ENCODE assay signal across 10 cellular contexts in the genomic region with DNA sequence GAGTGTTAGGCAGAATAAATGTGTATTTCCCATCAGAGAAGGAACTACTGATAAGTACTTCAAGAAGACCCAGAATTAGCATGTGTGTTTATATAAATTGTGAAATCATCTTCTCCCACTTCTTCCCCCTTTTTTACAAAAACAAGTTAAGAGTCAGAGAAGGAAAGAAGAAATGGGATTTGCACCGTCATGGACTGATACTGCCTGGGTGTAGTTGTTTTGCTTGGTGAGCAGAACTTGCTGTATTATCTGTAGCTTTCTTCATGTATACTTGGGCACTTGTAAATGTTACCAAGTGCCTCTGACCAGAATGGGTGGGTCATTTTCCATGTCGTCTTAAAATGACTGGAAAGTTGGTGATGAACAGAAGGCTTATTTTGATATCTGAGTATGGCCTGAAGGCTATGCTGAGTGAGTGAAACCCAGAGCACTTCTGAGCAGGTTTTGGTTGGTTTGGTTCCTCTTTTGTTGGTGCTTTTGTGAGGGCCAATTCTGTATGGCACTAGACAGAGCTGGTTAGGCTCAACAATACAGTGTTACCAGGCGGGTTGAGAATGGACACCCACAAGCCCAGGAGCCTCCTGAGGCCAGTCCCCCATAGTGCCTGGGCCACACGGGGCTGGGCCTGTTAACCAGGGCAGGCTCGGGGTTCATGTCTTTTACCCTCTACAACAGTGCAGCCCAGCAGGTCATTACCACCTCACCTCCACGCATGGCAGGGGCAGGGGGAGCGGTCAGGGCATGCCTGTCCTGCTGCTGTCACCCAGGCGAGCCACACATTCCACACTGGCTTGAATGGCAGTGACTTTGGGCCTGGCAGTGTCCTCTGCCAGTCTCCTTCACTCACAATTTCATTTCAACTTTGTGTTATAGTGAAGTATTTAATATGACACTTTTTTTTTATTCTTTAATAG.
DNase-seq lines count a peak whose midpoint lies in the region; ATAC-seq, FAIRE-seq and TF ChIP-seq lines count a peak whose summit lies in the region.
"Had no signal": no experiment of that assay in that cellular context is flagged by ENCODE, and none has a peak within 500 bp of the region (broad histone marks: within the 10 kb centered on the region; RNA-seq: fewer than 3 reads in every experiment).

No MANE protein-coding gene starts in this region.

- H3K9ac ChIP-seq in mammary epithelial cell (ENCODE audit: insufficient read depth, low read length): no peak overlapping the region
- H3K9ac ChIP-seq in kidney (ENCODE audit: low read length in 2 of 2): no peak overlapping the region

- H3K36me3 ChIP-seq in mammary epithelial cell (ENCODE audit: insufficient read depth, low read length) (no peaks in the 10 kb centered on the region), kidney (ENCODE audit: control insufficient read depth in 1 of 2, insufficient read depth in 2 of 2, low read length in 2 of 2) (no peaks in the 10 kb centered on the region)

- POLR2A ChIA-PET in MCF 10A (lab: Yijun Ruan, JAX): interaction anchor here (1.3 kb wide), 1 partner anchor 41 kb away, joined by 4 read pairs; no protein-coding TSS in a partner anchor

- H3K9me3 ChIP-seq in mammary epithelial cell (replicated peaks; ENCODE audit: insufficient read depth, low read length): no peaks in the 10 kb centered on the region
- H3K9me3 ChIP-seq in kidney (ENCODE audit: control insufficient read depth in 1 of 2, low read length in 2 of 2): no peaks in the 10 kb centered on the region

- H3K79me2 ChIP-seq in mammary epithelial cell (ENCODE audit: insufficient read depth, low read length): peaks cover 88% of the 10 kb centered on the region

- WGBS in mammary epithelial cell (ENCODE audit: low coverage, missing lambda C conversion rate): 96% methylated on average over 5 of the region's 8 CpGs
- WGBS in adipose tissue, 3 donors: 69 to 81% (median 71%) methylated on average over 8 of the region's 8 CpGs

- in situ Hi-C loops in mammary epithelial cell (cut with MboI; ENCODE audit: low sequenced_read_pairs in 2 of 2): no loop called here

- H3K4me2 ChIP-seq in mammary epithelial cell (ENCODE audit: insufficient read depth, low read depth, low read length): no peak overlapping the region

- peak; percentile 99 for ATAC-seq in HG03175 (IDR thresholded peaks at IDR 0.05; ENCODE audit: unreplicated experiment)
- ATAC-seq in natural killer cell: peak in 1 of 3 donors; percentile 32

- H3K4me3 ChIP-seq in mammary epithelial cell (replicated peaks in 1 of 3; ENCODE audit: insufficient read depth in 1 of 3, low read depth in 2 of 3, low read length in 3 of 3): no peak overlapping the region
- H3K4me3 ChIP-seq in kidney (ENCODE audit: low read length in 2 of 2): no peak overlapping the region

- DNase-seq in MCF 10A (ENCODE audit: unreplicated experiment) (no peak), mammary epithelial cell (no peak), natural killer cell (no peak), kidney (no peak), H4 (ENCODE audit: low spot score) (no peak), NCI-H187 treated with DMSO at 0.1 percent for 48 hours (lab: John Stamatoyannopoulos, UW) (no peak)

- H3K4me1 Mint-ChIP-seq in MCF 10A (ENCODE audit: insufficient read depth, unreplicated experiment) (peaks cover 55% of the 10 kb centered on the region), natural killer cell (peaks cover 60 to 82% of the 10 kb centered on the region in 2 donors)

- intact Hi-C loops in MCF 10A (cut with micrococcal nuclease) (loop anchor here (10.0 kb wide), 1 partner anchor 93 kb away; no protein-coding TSS in a partner anchor), mammary epithelial cell (cut with micrococcal nuclease) (no loop called here), natural killer cell (cut with micrococcal nuclease) (no loop called here), kidney (cut with DNase I) (no loop called here)

- H3K36me3 Mint-ChIP-seq in MCF 10A (ENCODE audit: insufficient read depth, unreplicated experiment) (peaks cover 4% of the 10 kb centered on the region), natural killer cell (no peaks in the 10 kb centered on the region)

- FAIRE-seq in kidney (lab: Jason Lieb, UNC): no peak
- FAIRE-seq: TTC549 had no signal

- no peak for TF ChIP-seq CTCF in MCF 10A (IDR thresholded peaks at IDR 0.05; ENCODE audit: unreplicated experiment)
- TF ChIP-seq CTCF in mammary epithelial cell (conservative IDR thresholded peaks at IDR 0.05 in 1 of 2, IDR thresholded peaks at IDR 0.05 in 1 of 2; ENCODE audit: extremely low read depth in 1 of 2, insufficient read depth in 1 of 2, low read depth in 1 of 2, low read length in 2 of 2): no peak
- no peak for TF ChIP-seq CTCF in natural killer cell (IDR thresholded peaks at IDR 0.05)
- no peak for TF ChIP-seq CTCF in kidney (IDR thresholded peaks at IDR 0.05; ENCODE audit: borderline replicate concordance, extremely low read depth, insufficient read depth)

- H2AFZ ChIP-seq in mammary epithelial cell (ENCODE audit: low read depth, low read length): no peak overlapping the region

- CTCF ChIA-PET in MCF 10A (lab: Yijun Ruan, JAX): interaction anchor here (1.2 kb wide), 1 partner anchor 29 kb away, joined by 3 read pairs; no protein-coding TSS in a partner anchor
- CTCF ChIA-PET in mammary epithelial cell (lab: Charles Lee; ENCODE audit: low non-redundant PET): no interaction called here

- H3K4me1 ChIP-seq in mammary epithelial cell (ENCODE audit: insufficient read depth, low read length) (peaks cover 53% of the 10 kb centered on the region), kidney (ENCODE audit: control insufficient read depth in 1 of 2, insufficient read depth in 1 of 2, low read depth in 1 of 2, low read length in 2 of 2) (peaks cover 40 to 48% of the 10 kb centered on the region in 2 donors)

- H3K27ac Mint-ChIP-seq in MCF 10A (ENCODE audit: low read depth, unreplicated experiment): peak overlapping the region; percentile 63
- H3K27ac Mint-ChIP-seq in natural killer cell: peak overlapping the region; percentile 92 to 97

- H3K27ac ChIP-seq in mammary epithelial cell (ENCODE audit: insufficient read depth, low read depth, low read length) (no peak overlapping the region), adipose tissue (ENCODE audit: low read depth, low read length) (peak overlapping the region; percentile 31), kidney (ENCODE audit: low read depth in 2 of 2, low read length in 2 of 2) (peak overlapping the region in 1 of 2 donors; percentile 7)
- H3K27ac ChIP-seq: C4-2B had no signal

- no TSS peak for BruUV-seq in MCF 10A (replicated peaks; lab: Mats Ljungman, UMichigan)
- BruUV-seq in mammary epithelial cell (replicated peaks; lab: Mats Ljungman, UMichigan): no TSS peak

- H3K9me3 Mint-ChIP-seq in MCF 10A (ENCODE audit: unreplicated experiment): no peaks in the 10 kb centered on the region
- H3K9me3 Mint-ChIP-seq in natural killer cell: no peaks in the 10 kb centered on the region

- dilution Hi-C loops in mammary epithelial cell (cut with HindIII; ENCODE audit: low sequenced_read_pairs): no loop called here

- H4K20me1 ChIP-seq in mammary epithelial cell (ENCODE audit: insufficient read depth, low read length): no peaks in the 10 kb centered on the region

- no peaks in the 10 kb centered on the region for H3K27me3 Mint-ChIP-seq in MCF 10A (ENCODE audit: insufficient read depth, unreplicated experiment)
- H3K27me3 Mint-ChIP-seq in natural killer cell (ENCODE audit: low read depth in 2 of 2): no peaks in the 10 kb centered on the region

- H3K4me3 Mint-ChIP-seq in MCF 10A (ENCODE audit: unreplicated experiment) (no peak overlapping the region), natural killer cell (no peak overlapping the region)

- no peaks in the 10 kb centered on the region for H3K27me3 ChIP-seq in mammary epithelial cell (ENCODE audit: insufficient read depth, low read length)
